8 cellular contexts compared by ENCODE assay signal in the genomic region with DNA sequence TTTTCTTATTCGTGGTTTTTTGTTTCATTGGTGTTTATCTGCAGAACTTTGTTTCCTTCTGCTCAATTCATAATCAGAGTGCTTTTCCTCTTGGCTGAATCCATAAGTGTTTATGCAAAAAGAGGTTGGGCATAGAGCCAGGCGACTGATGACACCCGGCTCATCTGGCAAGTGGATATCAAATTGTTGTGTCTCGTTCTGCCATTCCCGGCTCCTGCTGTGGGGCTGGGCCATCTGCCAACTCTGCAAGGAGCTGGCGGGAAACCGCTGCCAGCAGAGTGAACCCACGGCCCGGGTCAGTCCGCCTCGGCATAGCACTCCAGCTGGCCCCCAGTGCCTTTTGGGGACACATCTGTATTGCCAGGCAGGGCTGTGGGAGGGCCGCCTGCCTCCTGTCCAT.
DNase-seq lines count a peak whose midpoint lies in the region; ATAC-seq and TF ChIP-seq lines count a peak whose summit lies in the region.
"Not testable (repeated sequence)": the region's sequence is repeated elsewhere in the genome, so short reads cannot be mapped to it uniquely, and the experiment has no call there.

No MANE protein-coding gene starts in this region.

- not testable (repeated sequence) for H3K27ac ChIP-seq in HEK293 (ENCODE audit: extremely low read depth, low read depth, low read length); caudate nucleus (ENCODE audit: low read depth, low read length)
- H3K27ac ChIP-seq in heart left ventricle, result peak overlapping the region in 1 of 12 donors; percentile 9

- TF ChIP-seq POLR2A in heart left ventricle (IDR thresholded peaks at IDR 0.05), result not testable (repeated sequence)

- not testable (repeated sequence) for H3K27me3 ChIP-seq in heart left ventricle

- not testable (repeated sequence) for H3K4me3 ChIP-seq in HEK293 (ENCODE audit: low read depth, low read length)
- H3K4me3 ChIP-seq in heart left ventricle, result peak overlapping the region in 2 of 12 donors; percentile 2 to 8

- not testable (repeated sequence) for H3K9me3 ChIP-seq in HEK293 (ENCODE audit: control insufficient read depth, insufficient read depth, low read depth, low read length)
- peaks cover 0 to 14% (median 2%) of the 10 kb centered on the region in 12 donors for H3K9me3 ChIP-seq in heart left ventricle

- CTCF ChIA-PET in HEK293 (lab: Yijun Ruan, JAX), result not testable (repeated sequence)

- H3K4me1 ChIP-seq in HEK293 (ENCODE audit: control insufficient read depth, insufficient read depth, low read length), result not testable (repeated sequence)
- peaks cover 0 to 13% (median 0%) of the 10 kb centered on the region in 12 donors for H3K4me1 ChIP-seq in heart left ventricle

- 9 to 26% (median 14%) methylated on average over 4 to 12 of the region's 12 CpGs for whole genome bisulfite sequencing in heart left ventricle, 4 donors

- intact Hi-C loops in heart left ventricle (cut with DNase I), result not testable (repeated sequence)

- not testable (repeated sequence) for TF ChIP-seq CTCF in AG09319 (IDR thresholded peaks at IDR 0.05; ENCODE audit: low read depth, low read length); HEK293 (tag by site-specific recombination; IDR thresholded peaks at IDR 0.05); heart left ventricle (IDR thresholded peaks at IDR 0.05)

- ATAC-seq in heart left ventricle, result not testable (repeated sequence)

- POLR2A ChIA-PET in HEK293 (lab: Yijun Ruan, JAX), result not testable (repeated sequence)

- H3K36me3 ChIP-seq in HEK293 (ENCODE audit: control insufficient read depth in 2 of 2, insufficient read depth in 1 of 2, low read length in 2 of 2); heart left ventricle: not testable (repeated sequence)

- DNase-seq in AG09319 (ENCODE audit: extremely low read depth, low read depth) (peak; percentile 74), NCI-H2029 treated with DMSO at 0.1 percent for 48 hours (lab: John Stamatoyannopoulos, UW) (peak; percentile 85), NCI-H82 (lab: John Stamatoyannopoulos, UW) (peak; percentile 68), caudate nucleus (lab: John Stamatoyannopoulos, UW) (peak in 46 of 61 donors; percentile 3 to 71 (median 31)), heart left ventricle (peak; percentile 68 to 86 (median 80)), middle frontal gyrus (ENCODE audit: extremely low spot score, low spot score) (peak; percentile 3), smooth muscle cell of the brain vasculature (ENCODE audit: low read depth, low spot score) (peak; percentile 72)

TF ChIP-seq in HEK293, 187 proteins besides CTCF, POLR2A, EP300 and RAD21 (continues in another document):
- TF ChIP-seq SP7 (tag by site-specific recombination; IDR thresholded peaks at IDR 0.05), result peak; percentile 36
- peak; percentile 66 for TF ChIP-seq FEZF1 (tag by site-specific recombination; IDR thresholded peaks at IDR 0.05)
- TF ChIP-seq ZNF335 (tag by site-specific recombination; conservative IDR thresholded peaks at IDR 0.05), result 0 out of 2 replicates have a peak, but pooled peaks have one; percentile 7
- TF ChIP-seq, protein P1, sequence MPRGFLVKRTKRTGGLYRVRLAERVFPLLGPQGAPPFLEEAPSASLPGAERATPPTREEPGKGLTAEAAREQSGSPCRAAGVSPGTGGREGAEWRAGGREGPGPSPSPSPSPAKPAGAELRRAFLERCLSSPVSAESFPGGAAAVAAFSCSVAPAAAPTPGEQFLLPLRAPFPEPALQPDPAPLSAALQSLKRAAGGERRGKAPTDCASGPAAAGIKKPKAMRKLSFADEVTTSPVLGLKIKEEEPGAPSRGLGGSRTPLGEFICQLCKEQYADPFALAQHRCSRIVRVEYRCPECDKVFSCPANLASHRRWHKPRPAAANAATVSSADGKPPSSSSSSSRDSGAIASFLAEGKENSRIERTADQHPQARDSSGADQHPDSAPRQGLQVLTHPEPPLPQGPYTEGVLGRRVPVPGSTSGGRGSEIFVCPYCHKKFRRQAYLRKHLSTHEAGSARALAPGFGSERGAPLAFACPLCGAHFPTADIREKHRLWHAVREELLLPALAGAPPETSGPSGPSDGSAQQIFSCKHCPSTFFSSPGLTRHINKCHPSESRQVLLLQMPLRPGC (tag by site-specific recombination; IDR thresholded peaks at IDR 0.05), result peak; percentile 33; the same call in 1 of the 2 replicates
- 0 out of 2 replicates have a peak, but pooled peaks have one; percentile 28 for TF ChIP-seq ZNF610 (tag by site-specific recombination; IDR thresholded peaks at IDR 0.05; ENCODE audit: borderline replicate concordance)
- TF ChIP-seq ZNF10 (tag by site-specific recombination; IDR thresholded peaks at IDR 0.05), result peak; percentile 94
- TF ChIP-seq ZBTB20 (tag by site-specific recombination; IDR thresholded peaks at IDR 0.05), result 0 out of 2 replicates have a peak, but pooled peaks have one; percentile 40
- TF ChIP-seq, protein P2, sequence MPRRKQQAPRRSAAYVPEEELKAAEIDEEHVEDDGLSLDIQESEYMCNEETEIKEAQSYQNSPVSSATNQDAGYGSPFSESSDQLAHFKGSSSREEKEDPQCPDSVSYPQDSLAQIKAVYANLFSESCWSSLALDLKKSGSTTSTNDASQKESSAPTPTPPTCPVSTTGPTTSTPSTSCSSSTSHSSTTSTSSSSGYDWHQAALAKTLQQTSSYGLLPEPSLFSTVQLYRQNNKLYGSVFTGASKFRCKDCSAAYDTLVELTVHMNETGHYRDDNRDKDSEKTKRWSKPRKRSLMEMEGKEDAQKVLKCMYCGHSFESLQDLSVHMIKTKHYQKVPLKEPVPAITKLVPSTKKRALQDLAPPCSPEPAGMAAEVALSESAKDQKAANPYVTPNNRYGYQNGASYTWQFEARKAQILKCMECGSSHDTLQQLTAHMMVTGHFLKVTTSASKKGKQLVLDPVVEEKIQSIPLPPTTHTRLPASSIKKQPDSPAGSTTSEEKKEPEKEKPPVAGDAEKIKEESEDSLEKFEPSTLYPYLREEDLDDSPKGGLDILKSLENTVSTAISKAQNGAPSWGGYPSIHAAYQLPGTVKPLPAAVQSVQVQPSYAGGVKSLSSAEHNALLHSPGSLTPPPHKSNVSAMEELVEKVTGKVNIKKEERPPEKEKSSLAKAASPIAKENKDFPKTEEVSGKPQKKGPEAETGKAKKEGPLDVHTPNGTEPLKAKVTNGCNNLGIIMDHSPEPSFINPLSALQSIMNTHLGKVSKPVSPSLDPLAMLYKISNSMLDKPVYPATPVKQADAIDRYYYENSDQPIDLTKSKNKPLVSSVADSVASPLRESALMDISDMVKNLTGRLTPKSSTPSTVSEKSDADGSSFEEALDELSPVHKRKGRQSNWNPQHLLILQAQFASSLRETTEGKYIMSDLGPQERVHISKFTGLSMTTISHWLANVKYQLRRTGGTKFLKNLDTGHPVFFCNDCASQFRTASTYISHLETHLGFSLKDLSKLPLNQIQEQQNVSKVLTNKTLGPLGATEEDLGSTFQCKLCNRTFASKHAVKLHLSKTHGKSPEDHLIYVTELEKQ (tag by site-specific recombination; IDR thresholded peaks at IDR 0.05; ENCODE audit: borderline replicate concordance), result 0 out of 2 replicates have a peak, but pooled peaks have one; percentile 43
- TF ChIP-seq ZNF600 (tag by site-specific recombination; IDR thresholded peaks at IDR 0.05), result peak; percentile 95
- TF ChIP-seq ZNF660 (tag by site-specific recombination; IDR thresholded peaks at IDR 0.05), result peak; percentile 43; the same call in 1 of the 2 replicates
- peak; percentile 77 for TF ChIP-seq GLIS1 (tag by site-specific recombination; IDR thresholded peaks at IDR 0.05)
- TF ChIP-seq ZBTB21 (tag by site-specific recombination; IDR thresholded peaks at IDR 0.05), result 0 out of 2 replicates have a peak, but pooled peaks have one; percentile 33
- TF ChIP-seq IKZF3 (tag by site-specific recombination; IDR thresholded peaks at IDR 0.05), result peak; percentile 61
- TF ChIP-seq, protein P3, sequence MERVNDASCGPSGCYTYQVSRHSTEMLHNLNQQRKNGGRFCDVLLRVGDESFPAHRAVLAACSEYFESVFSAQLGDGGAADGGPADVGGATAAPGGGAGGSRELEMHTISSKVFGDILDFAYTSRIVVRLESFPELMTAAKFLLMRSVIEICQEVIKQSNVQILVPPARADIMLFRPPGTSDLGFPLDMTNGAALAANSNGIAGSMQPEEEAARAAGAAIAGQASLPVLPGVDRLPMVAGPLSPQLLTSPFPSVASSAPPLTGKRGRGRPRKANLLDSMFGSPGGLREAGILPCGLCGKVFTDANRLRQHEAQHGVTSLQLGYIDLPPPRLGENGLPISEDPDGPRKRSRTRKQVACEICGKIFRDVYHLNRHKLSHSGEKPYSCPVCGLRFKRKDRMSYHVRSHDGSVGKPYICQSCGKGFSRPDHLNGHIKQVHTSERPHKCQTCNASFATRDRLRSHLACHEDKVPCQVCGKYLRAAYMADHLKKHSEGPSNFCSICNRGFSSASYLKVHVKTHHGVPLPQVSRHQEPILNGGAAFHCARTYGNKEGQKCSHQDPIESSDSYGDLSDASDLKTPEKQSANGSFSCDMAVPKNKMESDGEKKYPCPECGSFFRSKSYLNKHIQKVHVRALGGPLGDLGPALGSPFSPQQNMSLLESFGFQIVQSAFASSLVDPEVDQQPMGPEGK (tag by site-specific recombination; IDR thresholded peaks at IDR 0.05), result peak; percentile 30; the same call in 1 of the 2 replicates
- TF ChIP-seq ZNF184 (tag by site-specific recombination; IDR thresholded peaks at IDR 0.05), result 0 out of 2 replicates have a peak, but pooled peaks have one; percentile 71
- peak; percentile 72 for TF ChIP-seq ZNF843 (tag by site-specific recombination; IDR thresholded peaks at IDR 0.05)
- peak; percentile 37; the same call in 1 of the 2 replicates for TF ChIP-seq KLF8 (tag by site-specific recombination; IDR thresholded peaks at IDR 0.05)
- 0 out of 2 replicates have a peak, but pooled peaks have one; percentile 21 for TF ChIP-seq YY1 (tag by site-specific recombination; IDR thresholded peaks at IDR 0.05)

Comparison
In these comparisons a context has a peak if more than half of its experiments do, and no peak if none do; other contexts are left out.
1. DNase-seq: peak in every context shown above with its lines; median percentile 85 in NCI-H2029 treated with DMSO at 0.1 percent for 48 hours; 80 in heart left ventricle; 74 in AG09319; 72 in smooth muscle cell of the brain vasculature; 68 in NCI-H82; 31 in caudate nucleus; 3 in middle frontal gyrus.